ENCODE assay signal across 1 cellular context in the genomic region with DNA sequence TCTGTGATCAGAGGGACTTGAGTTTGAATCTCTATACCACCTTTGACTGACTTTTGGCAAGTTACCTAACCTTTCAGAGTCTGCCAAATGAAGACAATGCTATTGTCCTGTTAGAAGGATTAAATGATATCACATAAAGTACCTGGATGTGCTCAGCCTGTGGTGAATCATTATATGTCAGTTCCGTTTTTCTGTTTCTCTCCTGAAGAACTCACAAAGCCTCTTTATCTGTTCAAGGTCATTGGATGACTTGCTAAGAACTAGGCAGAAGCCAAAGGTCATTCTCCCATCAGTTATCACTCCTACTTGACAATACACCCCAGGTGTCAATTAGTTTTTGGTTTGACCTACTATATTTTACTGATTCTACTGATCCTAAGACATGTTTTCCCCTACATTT.
TF ChIP-seq lines count a peak whose summit lies in the region.

No MANE protein-coding gene starts in this region.

TF ChIP-seq in GM12878, 131 proteins besides CTCF, POLR2A, EP300 and RAD21 (continued from another document):
- TF ChIP-seq, protein P1, sequence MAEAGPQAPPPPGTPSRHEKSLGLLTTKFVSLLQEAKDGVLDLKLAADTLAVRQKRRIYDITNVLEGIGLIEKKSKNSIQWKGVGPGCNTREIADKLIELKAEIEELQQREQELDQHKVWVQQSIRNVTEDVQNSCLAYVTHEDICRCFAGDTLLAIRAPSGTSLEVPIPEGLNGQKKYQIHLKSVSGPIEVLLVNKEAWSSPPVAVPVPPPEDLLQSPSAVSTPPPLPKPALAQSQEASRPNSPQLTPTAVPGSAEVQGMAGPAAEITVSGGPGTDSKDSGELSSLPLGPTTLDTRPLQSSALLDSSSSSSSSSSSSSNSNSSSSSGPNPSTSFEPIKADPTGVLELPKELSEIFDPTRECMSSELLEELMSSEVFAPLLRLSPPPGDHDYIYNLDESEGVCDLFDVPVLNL (IDR thresholded peaks at IDR 0.05; ENCODE audit: low read depth, low read length): no peak
- TF ChIP-seq ZNF24 (IDR thresholded peaks at IDR 0.05) (peak; percentile 75), NR2C1 (IDR thresholded peaks at IDR 0.05) (peak; percentile 41), MXI1 (IDR thresholded peaks at IDR 0.05; ENCODE audit: low read depth, low read length) (no peak), KDM1A (IDR thresholded peaks at IDR 0.05; ENCODE audit: borderline replicate concordance) (no peak), ESRRA (IDR thresholded peaks at IDR 0.05; ENCODE audit: low read length) (peak; percentile 73; the same call in 1 of the 2 replicates), SPI1 (IDR thresholded peaks at IDR 0.05; ENCODE audit: borderline replicate concordance, insufficient read depth, low read depth, low read length) (peak; percentile 42; the same call in 1 of the 2 replicates), MTA2 (IDR thresholded peaks at IDR 0.05; ENCODE audit: low read depth) (peak; percentile 59; the same call in 1 of the 2 replicates), ATF7 (IDR thresholded peaks at IDR 0.05; ENCODE audit: low read depth) (peak; percentile 42; the same call in 1 of the 2 replicates), BHLHE40 (IDR thresholded peaks at IDR 0.05; ENCODE audit: borderline replicate concordance in 1 of 2, low read depth in 2 of 2, low read length in 1 of 2) (no peak)
- TF ChIP-seq, protein P2, sequence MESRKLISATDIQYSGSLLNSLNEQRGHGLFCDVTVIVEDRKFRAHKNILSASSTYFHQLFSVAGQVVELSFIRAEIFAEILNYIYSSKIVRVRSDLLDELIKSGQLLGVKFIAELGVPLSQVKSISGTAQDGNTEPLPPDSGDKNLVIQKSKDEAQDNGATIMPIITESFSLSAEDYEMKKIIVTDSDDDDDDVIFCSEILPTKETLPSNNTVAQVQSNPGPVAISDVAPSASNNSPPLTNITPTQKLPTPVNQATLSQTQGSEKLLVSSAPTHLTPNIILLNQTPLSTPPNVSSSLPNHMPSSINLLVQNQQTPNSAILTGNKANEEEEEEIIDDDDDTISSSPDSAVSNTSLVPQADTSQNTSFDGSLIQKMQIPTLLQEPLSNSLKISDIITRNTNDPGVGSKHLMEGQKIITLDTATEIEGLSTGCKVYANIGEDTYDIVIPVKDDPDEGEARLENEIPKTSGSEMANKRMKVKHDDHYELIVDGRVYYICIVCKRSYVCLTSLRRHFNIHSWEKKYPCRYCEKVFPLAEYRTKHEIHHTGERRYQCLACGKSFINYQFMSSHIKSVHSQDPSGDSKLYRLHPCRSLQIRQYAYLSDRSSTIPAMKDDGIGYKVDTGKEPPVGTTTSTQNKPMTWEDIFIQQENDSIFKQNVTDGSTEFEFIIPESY (IDR thresholded peaks at IDR 0.05): no peak
- TF ChIP-seq, protein P3, sequence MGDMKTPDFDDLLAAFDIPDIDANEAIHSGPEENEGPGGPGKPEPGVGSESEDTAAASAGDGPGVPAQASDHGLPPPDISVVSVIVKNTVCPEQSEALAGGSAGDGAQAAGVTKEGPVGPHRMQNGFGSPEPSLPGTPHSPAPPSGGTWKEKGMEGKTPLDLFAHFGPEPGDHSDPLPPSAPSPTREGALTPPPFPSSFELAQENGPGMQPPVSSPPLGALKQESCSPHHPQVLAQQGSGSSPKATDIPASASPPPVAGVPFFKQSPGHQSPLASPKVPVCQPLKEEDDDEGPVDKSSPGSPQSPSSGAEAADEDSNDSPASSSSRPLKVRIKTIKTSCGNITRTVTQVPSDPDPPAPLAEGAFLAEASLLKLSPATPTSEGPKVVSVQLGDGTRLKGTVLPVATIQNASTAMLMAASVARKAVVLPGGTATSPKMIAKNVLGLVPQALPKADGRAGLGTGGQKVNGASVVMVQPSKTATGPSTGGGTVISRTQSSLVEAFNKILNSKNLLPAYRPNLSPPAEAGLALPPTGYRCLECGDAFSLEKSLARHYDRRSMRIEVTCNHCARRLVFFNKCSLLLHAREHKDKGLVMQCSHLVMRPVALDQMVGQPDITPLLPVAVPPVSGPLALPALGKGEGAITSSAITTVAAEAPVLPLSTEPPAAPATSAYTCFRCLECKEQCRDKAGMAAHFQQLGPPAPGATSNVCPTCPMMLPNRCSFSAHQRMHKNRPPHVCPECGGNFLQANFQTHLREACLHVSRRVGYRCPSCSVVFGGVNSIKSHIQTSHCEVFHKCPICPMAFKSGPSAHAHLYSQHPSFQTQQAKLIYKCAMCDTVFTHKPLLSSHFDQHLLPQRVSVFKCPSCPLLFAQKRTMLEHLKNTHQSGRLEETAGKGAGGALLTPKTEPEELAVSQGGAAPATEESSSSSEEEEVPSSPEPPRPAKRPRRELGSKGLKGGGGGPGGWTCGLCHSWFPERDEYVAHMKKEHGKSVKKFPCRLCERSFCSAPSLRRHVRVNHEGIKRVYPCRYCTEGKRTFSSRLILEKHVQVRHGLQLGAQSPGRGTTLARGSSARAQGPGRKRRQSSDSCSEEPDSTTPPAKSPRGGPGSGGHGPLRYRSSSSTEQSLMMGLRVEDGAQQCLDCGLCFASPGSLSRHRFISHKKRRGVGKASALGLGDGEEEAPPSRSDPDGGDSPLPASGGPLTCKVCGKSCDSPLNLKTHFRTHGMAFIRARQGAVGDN (IDR thresholded peaks at IDR 0.05): no peak
- TF ChIP-seq, protein P4, sequence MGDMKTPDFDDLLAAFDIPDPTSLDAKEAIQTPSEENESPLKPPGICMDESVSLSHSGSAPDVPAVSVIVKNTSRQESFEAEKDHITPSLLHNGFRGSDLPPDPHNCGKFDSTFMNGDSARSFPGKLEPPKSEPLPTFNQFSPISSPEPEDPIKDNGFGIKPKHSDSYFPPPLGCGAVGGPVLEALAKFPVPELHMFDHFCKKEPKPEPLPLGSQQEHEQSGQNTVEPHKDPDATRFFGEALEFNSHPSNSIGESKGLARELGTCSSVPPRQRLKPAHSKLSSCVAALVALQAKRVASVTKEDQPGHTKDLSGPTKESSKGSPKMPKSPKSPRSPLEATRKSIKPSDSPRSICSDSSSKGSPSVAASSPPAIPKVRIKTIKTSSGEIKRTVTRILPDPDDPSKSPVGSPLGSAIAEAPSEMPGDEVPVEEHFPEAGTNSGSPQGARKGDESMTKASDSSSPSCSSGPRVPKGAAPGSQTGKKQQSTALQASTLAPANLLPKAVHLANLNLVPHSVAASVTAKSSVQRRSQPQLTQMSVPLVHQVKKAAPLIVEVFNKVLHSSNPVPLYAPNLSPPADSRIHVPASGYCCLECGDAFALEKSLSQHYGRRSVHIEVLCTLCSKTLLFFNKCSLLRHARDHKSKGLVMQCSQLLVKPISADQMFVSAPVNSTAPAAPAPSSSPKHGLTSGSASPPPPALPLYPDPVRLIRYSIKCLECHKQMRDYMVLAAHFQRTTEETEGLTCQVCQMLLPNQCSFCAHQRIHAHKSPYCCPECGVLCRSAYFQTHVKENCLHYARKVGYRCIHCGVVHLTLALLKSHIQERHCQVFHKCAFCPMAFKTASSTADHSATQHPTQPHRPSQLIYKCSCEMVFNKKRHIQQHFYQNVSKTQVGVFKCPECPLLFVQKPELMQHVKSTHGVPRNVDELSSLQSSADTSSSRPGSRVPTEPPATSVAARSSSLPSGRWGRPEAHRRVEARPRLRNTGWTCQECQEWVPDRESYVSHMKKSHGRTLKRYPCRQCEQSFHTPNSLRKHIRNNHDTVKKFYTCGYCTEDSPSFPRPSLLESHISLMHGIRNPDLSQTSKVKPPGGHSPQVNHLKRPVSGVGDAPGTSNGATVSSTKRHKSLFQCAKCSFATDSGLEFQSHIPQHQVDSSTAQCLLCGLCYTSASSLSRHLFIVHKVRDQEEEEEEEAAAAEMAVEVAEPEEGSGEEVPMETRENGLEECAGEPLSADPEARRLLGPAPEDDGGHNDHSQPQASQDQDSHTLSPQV (IDR thresholded peaks at IDR 0.05): no peak
- TF ChIP-seq, protein P5, sequence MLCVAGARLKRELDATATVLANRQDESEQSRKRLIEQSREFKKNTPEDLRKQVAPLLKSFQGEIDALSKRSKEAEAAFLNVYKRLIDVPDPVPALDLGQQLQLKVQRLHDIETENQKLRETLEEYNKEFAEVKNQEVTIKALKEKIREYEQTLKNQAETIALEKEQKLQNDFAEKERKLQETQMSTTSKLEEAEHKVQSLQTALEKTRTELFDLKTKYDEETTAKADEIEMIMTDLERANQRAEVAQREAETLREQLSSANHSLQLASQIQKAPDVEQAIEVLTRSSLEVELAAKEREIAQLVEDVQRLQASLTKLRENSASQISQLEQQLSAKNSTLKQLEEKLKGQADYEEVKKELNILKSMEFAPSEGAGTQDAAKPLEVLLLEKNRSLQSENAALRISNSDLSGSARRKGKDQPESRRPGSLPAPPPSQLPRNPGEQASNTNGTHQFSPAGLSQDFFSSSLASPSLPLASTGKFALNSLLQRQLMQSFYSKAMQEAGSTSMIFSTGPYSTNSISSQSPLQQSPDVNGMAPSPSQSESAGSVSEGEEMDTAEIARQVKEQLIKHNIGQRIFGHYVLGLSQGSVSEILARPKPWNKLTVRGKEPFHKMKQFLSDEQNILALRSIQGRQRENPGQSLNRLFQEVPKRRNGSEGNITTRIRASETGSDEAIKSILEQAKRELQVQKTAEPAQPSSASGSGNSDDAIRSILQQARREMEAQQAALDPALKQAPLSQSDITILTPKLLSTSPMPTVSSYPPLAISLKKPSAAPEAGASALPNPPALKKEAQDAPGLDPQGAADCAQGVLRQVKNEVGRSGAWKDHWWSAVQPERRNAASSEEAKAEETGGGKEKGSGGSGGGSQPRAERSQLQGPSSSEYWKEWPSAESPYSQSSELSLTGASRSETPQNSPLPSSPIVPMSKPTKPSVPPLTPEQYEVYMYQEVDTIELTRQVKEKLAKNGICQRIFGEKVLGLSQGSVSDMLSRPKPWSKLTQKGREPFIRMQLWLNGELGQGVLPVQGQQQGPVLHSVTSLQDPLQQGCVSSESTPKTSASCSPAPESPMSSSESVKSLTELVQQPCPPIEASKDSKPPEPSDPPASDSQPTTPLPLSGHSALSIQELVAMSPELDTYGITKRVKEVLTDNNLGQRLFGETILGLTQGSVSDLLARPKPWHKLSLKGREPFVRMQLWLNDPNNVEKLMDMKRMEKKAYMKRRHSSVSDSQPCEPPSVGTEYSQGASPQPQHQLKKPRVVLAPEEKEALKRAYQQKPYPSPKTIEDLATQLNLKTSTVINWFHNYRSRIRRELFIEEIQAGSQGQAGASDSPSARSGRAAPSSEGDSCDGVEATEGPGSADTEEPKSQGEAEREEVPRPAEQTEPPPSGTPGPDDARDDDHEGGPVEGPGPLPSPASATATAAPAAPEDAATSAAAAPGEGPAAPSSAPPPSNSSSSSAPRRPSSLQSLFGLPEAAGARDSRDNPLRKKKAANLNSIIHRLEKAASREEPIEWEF (IDR thresholded peaks at IDR 0.05; ENCODE audit: insufficient replicate concordance, low read depth, low read length): no peak
